ENCODE assay signal across 8 cellular contexts in genomic region chr20:50625986-50626677, GRCh38.
DNase-seq lines count a peak whose midpoint lies in the region; ATAC-seq, FAIRE-seq and TF ChIP-seq lines count a peak whose summit lies in the region.

No MANE protein-coding gene starts in this region.

- no peak overlapping the region for H3K27ac Mint-ChIP-seq in HFFc6
- no peak overlapping the region for H3K27ac Mint-ChIP-seq in endothelial cell (ENCODE audit: unreplicated experiment)
- no peak overlapping the region for H3K27ac Mint-ChIP-seq in osteocyte (ENCODE audit: unreplicated experiment)
- no peak overlapping the region for H3K27ac Mint-ChIP-seq in stimulated activated naive B cell treated with anti-CD40 and anti-IgM and Interleukin-4, amounts not matched to agents 10 μg/mL and 1 μg/mL and 100 μg/mL, for 72 hours

- H3K4me1 Mint-ChIP-seq in HFFc6 (ENCODE audit: low read depth) (no peaks in the 10 kb centered on the region), endothelial cell (ENCODE audit: unreplicated experiment) (no peaks in the 10 kb centered on the region), osteocyte (ENCODE audit: unreplicated experiment) (no peaks in the 10 kb centered on the region)
- H3K4me1 Mint-ChIP-seq in stimulated activated naive B cell treated with anti-CD40 and anti-IgM and Interleukin-4, amounts not matched to agents 10 μg/mL and 1 μg/mL and 100 μg/mL, for 72 hours, result peaks cover 0 to 3% of the 10 kb centered on the region in 2 donors

- peak; percentile 82 for DNase-seq in AG20443 (ENCODE audit: low spot score)
- DNase-seq in HFFc6, result peak; percentile 15
- peak; percentile 40 for DNase-seq in RCC 7860 (ENCODE audit: low spot score)
- DNase-seq in endothelial cell (ENCODE audit: low spot score), result peak; percentile 69
- DNase-seq in osteocyte (ENCODE audit: extremely low spot score, unreplicated experiment), result no peak
- no peak for DNase-seq in stimulated activated naive B cell treated with anti-CD40 and anti-IgM and Interleukin-4, amounts not matched to agents 10 μg/mL and 1 μg/mL and 100 μg/mL, for 72 hours

- ATAC-seq in HG02759 (IDR thresholded peaks at IDR 0.05; ENCODE audit: unreplicated experiment) (no peak), GM19328 (IDR thresholded peaks at IDR 0.05; ENCODE audit: unreplicated experiment) (no peak)
- no peak for ATAC-seq in stimulated activated naive B cell treated with anti-CD40 and anti-IgM and Interleukin-4, amounts not matched to agents 10 μg/mL and 1 μg/mL and 100 μg/mL, for 72 hours (replicated peaks)

- H3K4me3 Mint-ChIP-seq in HFFc6 (no peak overlapping the region), endothelial cell (ENCODE audit: unreplicated experiment) (no peak overlapping the region), osteocyte (ENCODE audit: unreplicated experiment) (no peak overlapping the region)
- H3K4me3 Mint-ChIP-seq in stimulated activated naive B cell treated with anti-CD40 and anti-IgM and Interleukin-4, amounts not matched to agents 10 μg/mL and 1 μg/mL and 100 μg/mL, for 72 hours, result no peak overlapping the region

- H3K9me3 Mint-ChIP-seq in HFFc6 (peaks cover 7% of the 10 kb centered on the region; the same call in 1 of the 2 replicates), endothelial cell (ENCODE audit: unreplicated experiment) (no peaks in the 10 kb centered on the region), osteocyte (ENCODE audit: unreplicated experiment) (no peaks in the 10 kb centered on the region)
- peaks cover 2 to 3% of the 10 kb centered on the region in 2 donors for H3K9me3 Mint-ChIP-seq in stimulated activated naive B cell treated with anti-CD40 and anti-IgM and Interleukin-4, amounts not matched to agents 10 μg/mL and 1 μg/mL and 100 μg/mL, for 72 hours

- peaks cover 2% of the 10 kb centered on the region for H3K36me3 Mint-ChIP-seq in HFFc6 (ENCODE audit: low read depth)
- H3K36me3 Mint-ChIP-seq in endothelial cell (ENCODE audit: low read depth, unreplicated experiment), result no peaks in the 10 kb centered on the region
- H3K36me3 Mint-ChIP-seq in osteocyte (ENCODE audit: unreplicated experiment), result no peaks in the 10 kb centered on the region
- no peaks in the 10 kb centered on the region for H3K36me3 Mint-ChIP-seq in stimulated activated naive B cell treated with anti-CD40 and anti-IgM and Interleukin-4, amounts not matched to agents 10 μg/mL and 1 μg/mL and 100 μg/mL, for 72 hours

- no peak for FAIRE-seq in RCC 7860 (lab: Jason Lieb, UNC)

- H3K27me3 Mint-ChIP-seq in HFFc6 (ENCODE audit: insufficient read depth), result peaks cover 7% of the 10 kb centered on the region
- no peaks in the 10 kb centered on the region for H3K27me3 Mint-ChIP-seq in endothelial cell (ENCODE audit: unreplicated experiment)
- H3K27me3 Mint-ChIP-seq in osteocyte (ENCODE audit: unreplicated experiment), result peaks cover 6% of the 10 kb centered on the region
- H3K27me3 Mint-ChIP-seq in stimulated activated naive B cell treated with anti-CD40 and anti-IgM and Interleukin-4, amounts not matched to agents 10 μg/mL and 1 μg/mL and 100 μg/mL, for 72 hours, result peaks cover 7 to 20% of the 10 kb centered on the region in 2 donors

- peak; percentile 85 for TF ChIP-seq CTCF in HFFc6 (IDR thresholded peaks at IDR 0.05)
- TF ChIP-seq CTCF in endothelial cell (IDR thresholded peaks at IDR 0.05; ENCODE audit: unreplicated experiment), result peak; percentile 54
- peak; percentile 68 for TF ChIP-seq CTCF in osteocyte (IDR thresholded peaks at IDR 0.05)

Comparison
In these comparisons a context has a peak if more than half of its experiments do, and no peak if none do; other contexts are left out.
1. DNase-seq: peak in AG20443 (single experiment), HFFc6 (single experiment), RCC 7860 (single experiment) and endothelial cell (single experiment); none in osteocyte (single experiment) and stimulated activated naive B cell treated with anti-CD40 and anti-IgM and Interleukin-4, amounts not matched to agents 10 μg/mL and 1 μg/mL and 100 μg/mL, for 72 hours (single experiment).
2. Peak in every context shown above with its lines, with median percentiles within 50 percentile points of each other: CTCF ChIP-seq.